Comparison of ENCODE assay signal across 8 cellular contexts in genomic region chr2:229921892-229922448, GRCh38. TPM values are rescaled to one million over a fixed set of nuclear protein-coding genes. Genes with fewer than 3 reads are reported as not detected.
A peak's percentile ranks its signal among the peaks of the same experiment; 100 is the strongest.
DNase-seq lines count a peak whose midpoint lies in the region; TF ChIP-seq lines count a peak whose summit lies in the region.

Gene TRIP12 (minus strand): TSS chr2:229922009. CDS start chr2:229880079, 41,930 bp downstream.

- H3K27ac ChIP-seq in neural cell (ENCODE audit: low read length) (peak within 1 kb of the TSS; percentile 99), stomach (peak within 1 kb of the TSS; percentile 94 to 99 (median 99))

- TF ChIP-seq EP300 in neural cell (conservative IDR thresholded peaks at IDR 0.05; ENCODE audit: poor library complexity, severe bottlenecking) (peak; percentile 62), stomach (IDR thresholded peaks at IDR 0.05) (no peak)

- peak within 1 kb of the TSS; percentile 87 for H3K4me2 ChIP-seq in neural cell (ENCODE audit: low read length)

- peaks cover 3% of the 10 kb centered on the region for H3F3A ChIP-seq in neural cell (ENCODE audit: insufficient read depth, low read length, poor library complexity, severe bottlenecking)

- H3K79me2 ChIP-seq in neural cell (replicated peaks; ENCODE audit: insufficient read depth, low read length): peaks cover 49% of the 10 kb centered on the region

- H3K4me3 ChIP-seq in neural cell (ENCODE audit: low read length) (peak within 1 kb of the TSS; percentile 85), stomach (peak within 1 kb of the TSS; percentile 91 to 98 (median 94))

- DNase-seq in EL (peak; percentile 97), H4 (ENCODE audit: low spot score) (peak; percentile 94), LoVo (ENCODE audit: low spot score) (peak; percentile 93), SHP77 (lab: John Stamatoyannopoulos, UW) (peak; percentile 87 to 88), fibroblast of the conjunctiva (ENCODE audit: low read depth) (peak; percentile 89), stomach (peak; percentile 92)
- DNase-seq in activated effector memory CD4-positive, alpha-beta T cell treated with anti-CD3 and anti-CD28 coated beads, Interleukin-2, amount 50 U/mL, for 16 hours: peak; percentile 95

- TF ChIP-seq POLR2A in stomach (IDR thresholded peaks at IDR 0.05): no peak

- H3K9me2 ChIP-seq in neural cell (ENCODE audit: insufficient read depth, low read length): no peaks in the 10 kb centered on the region

- H3K9ac ChIP-seq in neural cell (ENCODE audit: low read length): peak within 1 kb of the TSS; percentile 98

- TF ChIP-seq RAD21 in neural cell (conservative IDR thresholded peaks at IDR 0.05): no peak

- peak within 1 kb of the TSS; percentile 97 for H2AFZ ChIP-seq in neural cell (ENCODE audit: low read depth, low read length)

- H4K20me1 ChIP-seq in neural cell (ENCODE audit: insufficient read depth): no peaks in the 10 kb centered on the region

- TF ChIP-seq CTCF in neural cell (IDR thresholded peaks at IDR 0.05; ENCODE audit: poor library complexity, severe bottlenecking) (no peak), stomach (IDR thresholded peaks at IDR 0.05) (no peak)

- intact Hi-C loops in stomach (cut with DNase I; ENCODE audit: low total_unique reads): loop anchor here (10.0 kb wide), 1 partner anchor 117 kb away; no protein-coding TSS in a partner anchor

- H3K9me3 ChIP-seq in neural cell (ENCODE audit: low read length): no peaks in the 10 kb centered on the region
- H3K9me3 ChIP-seq in stomach: no peaks in the 10 kb centered on the region

- peaks cover 6 to 49% (median 36%) of the 10 kb centered on the region in 4 donors for H3K4me1 ChIP-seq in stomach

- 0 to 1% (median 1%) methylated on average over 12 to 49 of the region's 49 CpGs for whole genome bisulfite sequencing in stomach, 5 donors

- H3K36me3 ChIP-seq in neural cell (ENCODE audit: insufficient read depth, low read length): no peaks in the 10 kb centered on the region
- peaks cover 3 to 14% (median 7%) of the 10 kb centered on the region in 4 donors for H3K36me3 ChIP-seq in stomach

- H3K27me3 ChIP-seq in neural cell (ENCODE audit: insufficient read depth, low read depth, low read length) (no peaks in the 10 kb centered on the region), stomach (no peaks in the 10 kb centered on the region)

TF ChIP-seq in neural cell, 6 proteins besides CTCF, POLR2A, EP300 and RAD21:
- TF ChIP-seq POLR2AphosphoS5 (IDR thresholded peaks at IDR 0.05) (peak; percentile 49), SMC3 (conservative IDR thresholded peaks at IDR 0.05; ENCODE audit: poor library complexity) (no peak), TAF1 (IDR thresholded peaks at IDR 0.05; ENCODE audit: low read depth) (peak; percentile 85), EZH2 (IDR thresholded peaks at IDR 0.05; ENCODE audit: borderline replicate concordance, insufficient read depth, low read length, poor library complexity, severe bottlenecking) (no peak), MXI1 (conservative IDR thresholded peaks at IDR 0.05; ENCODE audit: poor library complexity, severe bottlenecking) (no peak), REST (IDR thresholded peaks at IDR 0.05; ENCODE audit: borderline replicate concordance) (peak; percentile 28)
TF ChIP-seq in neural cell: peak in this region for 3.

RNA-seq across cellular contexts. Expression of gene TRIP12, which starts in this region (rescaled TPM):
- 61.8 and 69.2 TPM in 2 replicates for total RNA-seq in H4 (2014; rRNA removed; shearing (Covaris generic))
- polyA plus RNA-seq in neural cell (57.2 and 57.8 TPM in 2 replicates), stomach (10 to 100 TPM; 13.4 to 20.3 (median 18.4) TPM)
- 247 and 336 TPM in 2 replicates for polyA minus RNA-seq in neural cell
- 100 to 1,000 TPM in 4 of 5 donors, 10 to 100 TPM in 1; 91.2 to 342 (median 146) TPM for total RNA-seq in stomach

Comparison
In these comparisons a context has a peak if more than half of its experiments do, and no peak if none do; other contexts are left out.
1. Peak in every context shown above with its lines: DNase-seq, H3K4me3 ChIP-seq and H3K27ac ChIP-seq.